Comparison of ENCODE assay signal across 29 cellular contexts in genomic region chr22:48284671-48285070, GRCh38.
"Had no signal": no experiment of that assay in that cellular context is flagged by ENCODE, and none has a peak within 500 bp of the region (broad histone marks: within the 10 kb centered on the region; RNA-seq: fewer than 3 reads in every experiment).

No MANE protein-coding gene starts in this region.

- H3K4me3 ChIP-seq: pancreas, prostate gland, skin epidermis, smooth muscle cell, spleen, thoracic aorta, thyroid gland, tibial nerve, upper lobe of left lung, vagina had no signal

- H3K27ac ChIP-seq: neutrophil, pancreas, prostate gland, skin epidermis, spleen, thoracic aorta, thyroid gland, tibial nerve, upper lobe of left lung, vagina had no signal

- H3K4me1 ChIP-seq: pancreas, prostate gland, spleen, thyroid gland, tibial nerve, upper lobe of left lung, vagina had no signal

- ATAC-seq: naive thymus-derived CD8-positive, alpha-beta T cell; natural killer cell treated with Interleukin-12 subunit alpha and Interleukin-12 subunit beta and Interleukin-15 and Interleukin-18, amount 100 ng/mL, for 72 hours; pancreas; right cardiac atrium; sciatic nerve; stimulated activated memory B cell treated with anti-CD40 and anti-IgM and Interleukin-4, amounts not matched to agents 10 μg/mL and 1 μg/mL and 100 μg/mL, for 72 hours; stimulated activated naive CD8-positive, alpha-beta T cell treated with anti-CD3 and anti-CD28 coated beads, Interleukin-15, amount 100 ng/mL, for 72 hours; stimulated activated naive CD8-positive, alpha-beta T cell treated with anti-CD3 and anti-CD28 coated beads, Interleukin-15, Interleukin-2, amounts not matched to agents 100 U/mL and 50 U/mL, for 24 hours had no signal

- DNase-seq: naive thymus-derived CD8-positive, alpha-beta T cell; nephron progenitor cell; nucleus accumbens; pancreas; retina; right cardiac atrium; spleen; stimulated activated CD4-positive, alpha-beta T cell treated with anti-CD3 and anti-CD28 coated beads, Interleukin-12 subunit alpha, Interleukin-12 subunit beta, amount 100 ng/mL, for 4 hours; stimulated activated CD4-positive, alpha-beta T cell treated with anti-CD3 and anti-CD28 coated beads, Interleukin-1b, Interleukin-23, amount 100 ng/mL, for 48 hours; stimulated activated CD4-positive, alpha-beta T cell treated with anti-CD3 and anti-CD28 coated beads, Interleukin-4, amount 100 ng/mL, for 1 hour; stimulated activated CD4-positive, alpha-beta T cell treated with anti-CD3 and anti-CD28 coated beads, Interleukin-4, amount 100 ng/mL, for 4 hours; stimulated activated CD8-positive, alpha-beta memory T cell treated with anti-CD3 and anti-CD28 coated beads, Interleukin-4, amount 100 ng/mL, for 48 hours; stimulated activated naive CD4-positive, alpha-beta T cell; stimulated activated naive CD8-positive, alpha-beta T cell treated with anti-CD3 and anti-CD28 coated beads, Interleukin-15, amount 100 ng/mL, for 72 hours; stimulated activated naive CD8-positive, alpha-beta T cell treated with anti-CD3 and anti-CD28 coated beads, Interleukin-15, Interleukin-2, amounts not matched to agents 100 U/mL and 50 U/mL, for 24 hours; thyroid gland; trophoblast cell; upper lobe of left lung had no signal

- FAIRE-seq: pancreas, urothelium cell line had no signal

- H3K4me2 ChIP-seq: smooth muscle cell had no signal

- H3K36me3 ChIP-seq: neutrophil, pancreas, prostate gland, spleen, thoracic aorta, thyroid gland, tibial nerve, upper lobe of left lung, vagina had no signal

- H3K9me3 ChIP-seq: neutrophil, pancreas, prostate gland, thoracic aorta, tibial nerve, upper lobe of left lung, vagina had no signal

- H3K27me3 ChIP-seq: neutrophil, thyroid gland, tibial nerve, upper lobe of left lung, vagina had no signal
